ENCODE assay signal across 33 cellular contexts in the genomic region with DNA sequence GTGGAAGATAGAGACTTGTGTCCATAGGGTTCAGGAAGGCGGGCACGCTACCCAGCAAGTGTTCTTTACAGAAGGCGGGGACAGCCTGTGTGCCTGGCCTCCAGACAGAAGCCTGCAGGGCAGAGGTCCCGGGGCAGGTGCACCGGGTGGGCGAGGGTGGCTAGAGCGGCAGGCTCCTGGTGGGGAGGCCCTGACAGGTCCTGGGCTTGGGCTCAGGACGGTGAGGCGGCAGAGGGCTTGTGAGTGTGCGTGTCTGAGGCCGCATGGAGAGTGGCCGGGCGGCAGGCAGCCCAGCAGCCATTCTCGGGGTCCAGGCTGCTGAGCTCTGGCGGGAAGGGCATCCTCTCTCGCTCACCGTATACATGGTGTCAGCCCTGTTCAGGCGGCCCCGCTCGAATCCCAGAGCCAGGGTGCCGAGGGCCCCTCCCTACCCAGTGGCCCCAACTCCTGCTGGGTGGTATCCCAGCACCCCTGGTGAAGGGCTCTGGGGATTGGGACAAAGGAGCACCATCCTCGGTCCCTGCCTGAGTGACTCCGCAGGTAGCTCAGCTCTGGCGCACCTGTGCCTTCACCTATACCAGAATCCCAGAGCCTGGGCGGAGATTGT. TPM values are rescaled to one million over a fixed set of nuclear protein-coding genes. Genes with fewer than 3 reads are reported as not detected.
"Had no signal": no experiment of that assay in that cellular context is flagged by ENCODE, and none has a peak within 500 bp of the region (broad histone marks: within the 10 kb centered on the region; RNA-seq: fewer than 3 reads in every experiment).

No MANE protein-coding gene starts in this region.

- FAIRE-seq: colon had no signal

- H3K4me2 ChIP-seq: smooth muscle cell had no signal

- H3K27ac ChIP-seq: epithelial cell of prostate, gastroesophageal sphincter, prostate gland, right atrium auricular region, suprapubic skin, transverse colon, upper lobe of right lung, uterus had no signal

- H3K27ac Mint-ChIP-seq: immature natural killer cell; mesothelial cell of epicardium; naive B cell; natural killer cell treated with Interleukin-12 subunit alpha and Interleukin-12 subunit beta and Interleukin-15 and Interleukin-18, amount 100 ng/mL, for 72 hours had no signal

- ATAC-seq: esophagus mucosa; gastroesophageal sphincter; mucosa of descending colon; natural killer cell treated with Interleukin-12 subunit alpha and Interleukin-12 subunit beta and Interleukin-15 and Interleukin-18, amount 100 ng/mL, for 72 hours; stimulated activated naive CD8-positive, alpha-beta T cell treated with anti-CD3 and anti-CD28 coated beads, Interleukin-15, amount 100 ng/mL, for 72 hours had no signal

- DNase-seq: dorsolateral prefrontal cortex; effector CD4-positive, alpha-beta T cell; foreskin fibroblast; glutamatergic neuron; immature natural killer cell; islet precursor cell; mesenchymal stem cell; mucosa of descending colon; naive B cell; stimulated activated CD4-positive, alpha-beta T cell treated with anti-CD3 and anti-CD28 coated beads, Interleukin-12 subunit alpha, Interleukin-12 subunit beta, amount 100 ng/mL, for 4 hours; stimulated activated CD4-positive, alpha-beta T cell treated with anti-CD3 and anti-CD28 coated beads, Interleukin-1b, Interleukin-23, amount 100 ng/mL, for 48 hours; stimulated activated CD4-positive, alpha-beta T cell treated with anti-CD3 and anti-CD28 coated beads, Interleukin-4, amount 100 ng/mL, for 1 hour; stimulated activated CD8-positive, alpha-beta memory T cell treated with anti-CD3 and anti-CD28 coated beads, Interleukin-4, amount 100 ng/mL, for 48 hours; stimulated activated naive CD4-positive, alpha-beta T cell; stimulated activated naive CD8-positive, alpha-beta T cell treated with anti-CD3 and anti-CD28 coated beads, Interleukin-15, amount 100 ng/mL, for 72 hours; transverse colon; upper lobe of right lung; uterus had no signal

- H3K36me3 ChIP-seq: uterus had no signal

- H3K36me3 Mint-ChIP-seq: natural killer cell treated with Interleukin-12 subunit alpha and Interleukin-12 subunit beta and Interleukin-15 and Interleukin-18, amount 100 ng/mL, for 72 hours had no signal

- H3K4me3 ChIP-seq: dorsolateral prefrontal cortex, gastroesophageal sphincter, mucosa of descending colon, prostate gland, right atrium auricular region, smooth muscle cell, suprapubic skin, transverse colon, upper lobe of right lung, uterus had no signal

- H3K4me3 Mint-ChIP-seq: immature natural killer cell; mesothelial cell of epicardium; natural killer cell treated with Interleukin-12 subunit alpha and Interleukin-12 subunit beta and Interleukin-15 and Interleukin-18, amount 100 ng/mL, for 72 hours; neural crest cell; stimulated activated naive CD8-positive, alpha-beta T cell treated with anti-CD3 and anti-CD28 coated beads, Interleukin-15, amount 100 ng/mL, for 72 hours had no signal

- H3K9me3 ChIP-seq: gastroesophageal sphincter, mucosa of descending colon, prostate gland, right atrium auricular region, suprapubic skin, transverse colon, upper lobe of right lung, uterus had no signal

- H3K27me3 Mint-ChIP-seq: natural killer cell treated with Interleukin-12 subunit alpha and Interleukin-12 subunit beta and Interleukin-15 and Interleukin-18, amount 100 ng/mL, for 72 hours had no signal

RNA-seq across cellular contexts. Expression of gene AMH, which starts 3.0 kb away (rescaled TPM):
- polyA plus RNA-seq: immature natural killer cell had no signal

RNA-seq across cellular contexts. Expression of gene JSRP1, which starts 10.1 kb away (rescaled TPM):
- total RNA-seq: esophagus mucosa, lower leg skin, lung microvascular endothelial cell, sciatic nerve, smooth muscle cell, suprapubic skin, uterus had no signal
- polyA plus RNA-seq: smooth muscle cell had no signal

RNA-seq across cellular contexts. Expression of gene PEAK3, which starts 35.9 kb away (rescaled TPM):
- total RNA-seq: mesothelial cell of epicardium, neural crest cell, osteoblast, smooth muscle cell had no signal
